In the genomic region with DNA sequence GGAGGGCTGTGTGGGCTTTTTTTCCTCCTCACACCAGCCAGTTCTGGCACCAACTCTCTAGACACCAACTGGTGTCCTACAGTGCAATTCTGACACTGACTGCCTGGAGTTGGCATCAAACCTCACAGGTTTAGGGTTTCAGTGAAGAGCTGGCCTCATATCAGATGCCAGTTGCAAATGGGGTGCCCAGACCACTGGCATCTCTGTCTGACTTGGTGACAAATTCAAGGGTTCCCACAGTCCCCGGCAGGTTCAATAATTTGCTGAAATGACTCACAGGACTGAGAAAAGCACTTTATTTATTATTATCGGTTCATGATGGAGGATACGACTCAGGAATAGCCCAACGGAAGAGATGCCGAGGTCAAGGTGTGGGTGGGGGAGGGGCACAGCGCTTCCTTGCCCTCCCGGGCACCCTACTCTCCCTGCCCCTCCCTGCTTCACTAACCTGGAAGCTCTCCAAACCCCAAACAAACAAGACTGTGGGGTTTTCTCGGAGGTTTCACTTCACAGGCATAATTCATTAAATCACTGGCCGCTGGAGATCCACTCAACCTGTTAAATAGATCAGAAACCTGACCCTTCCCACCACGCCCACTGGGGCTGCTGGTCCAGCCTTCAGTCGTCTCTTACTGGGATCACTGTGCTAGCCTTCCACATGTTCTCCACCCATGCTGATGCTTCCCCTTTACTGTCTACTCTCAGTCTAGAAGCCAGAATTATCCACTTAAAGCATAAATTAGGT, we compare ENCODE assay signal across 8 cellular contexts. TPM values are rescaled to one million over a fixed set of nuclear protein-coding genes. Genes with fewer than 3 reads are reported as not detected.
DNase-seq lines count a peak whose midpoint lies in the region; ATAC-seq and TF ChIP-seq lines count a peak whose summit lies in the region.

No MANE protein-coding gene starts in this region.

- H2AK5ac ChIP-seq in IMR-90 (ENCODE audit: low read depth, low read length): peak overlapping the region; percentile 85

- H3K27ac Mint-ChIP-seq in CD4-positive, alpha-beta T cell: peak overlapping the region; percentile 98
- H3K27ac Mint-ChIP-seq in activated T-helper 1 cell treated with anti-CD3 and anti-CD28 coated beads, Interleukin-12 subunit alpha, Interleukin-12 subunit beta, Interleukin-2, Interleukin-4 antibody, amounts not matched to agents 30 ng/mL and 10 ng/mL and 1 ng/mL, durations not matched to agents 14 hours and 24 hours and 36 hours: peak overlapping the region; percentile 16
- H3K27ac Mint-ChIP-seq in memory B cell: peak overlapping the region; percentile 99

- TF ChIP-seq POLR2A in IMR-90 (IDR thresholded peaks at IDR 0.05; ENCODE audit: low read depth, low read length): no peak

- no peaks in the 10 kb centered on the region for H3K27me3 ChIP-seq in CD4-positive, alpha-beta T cell (ENCODE audit: control insufficient read depth, insufficient read depth, low read length)
- no peaks in the 10 kb centered on the region for H3K27me3 ChIP-seq in IMR-90 (ENCODE audit: control insufficient read depth, insufficient read depth, low read length)

- H3K9me3 ChIP-seq in CD4-positive, alpha-beta T cell (ENCODE audit: control insufficient read depth, low read length): no peaks in the 10 kb centered on the region
- H3K9me3 ChIP-seq in IMR-90 (ENCODE audit: control insufficient read depth, insufficient read depth, low read length): no peaks in the 10 kb centered on the region

- H3K4me1 ChIP-seq in IMR-90 (ENCODE audit: control insufficient read depth, insufficient read depth, low read length): peaks cover 20% of the 10 kb centered on the region

- H3K9ac ChIP-seq in IMR-90 (ENCODE audit: low read depth, low read length): no peak overlapping the region

- peak overlapping the region; percentile 51; the same call in 1 of the 2 replicates for H4K5ac ChIP-seq in IMR-90 (ENCODE audit: low read depth, low read length)

- peaks cover 16% of the 10 kb centered on the region for H3K9me1 ChIP-seq in IMR-90 (ENCODE audit: insufficient read depth, low read length)

- H3K9me3 Mint-ChIP-seq in CD4-positive, alpha-beta T cell: no peaks in the 10 kb centered on the region
- no peaks in the 10 kb centered on the region for H3K9me3 Mint-ChIP-seq in activated T-helper 1 cell treated with anti-CD3 and anti-CD28 coated beads, Interleukin-12 subunit alpha, Interleukin-12 subunit beta, Interleukin-2, Interleukin-4 antibody, amounts not matched to agents 30 ng/mL and 10 ng/mL and 1 ng/mL, durations not matched to agents 14 hours and 24 hours and 36 hours
- no peaks in the 10 kb centered on the region for H3K9me3 Mint-ChIP-seq in memory B cell

- H3K4me1 Mint-ChIP-seq in CD4-positive, alpha-beta T cell (ENCODE audit: low read depth): peaks cover 61% of the 10 kb centered on the region
- peaks cover 36% of the 10 kb centered on the region for H3K4me1 Mint-ChIP-seq in activated T-helper 1 cell treated with anti-CD3 and anti-CD28 coated beads, Interleukin-12 subunit alpha, Interleukin-12 subunit beta, Interleukin-2, Interleukin-4 antibody, amounts not matched to agents 30 ng/mL and 10 ng/mL and 1 ng/mL, durations not matched to agents 14 hours and 24 hours and 36 hours (ENCODE audit: low read depth)
- peaks cover 30% of the 10 kb centered on the region for H3K4me1 Mint-ChIP-seq in memory B cell

- WGBS in IMR-90 (ENCODE audit: extremely low coverage in 2 of 2, insufficient read length in 1 of 2), 2 experiments: 67% methylated on average over 2 of the region's 11 CpGs; no CpG with 5 or more reads in 1 of the 2 experiments

- peak in 1 of 10 experiments; percentile 7 for DNase-seq in CD4-positive, alpha-beta T cell
- DNase-seq in IMR-90 (peak; percentile 31), memory B cell (ENCODE audit: low spot score in 2 of 2) (no peak), Ammon's horn (ENCODE audit: low spot score) (no peak), nucleus accumbens (lab: John Stamatoyannopoulos, UW) (no peak), medulla oblongata (ENCODE audit: extremely low spot score) (no peak)
- DNase-seq in activated T-helper 1 cell treated with anti-CD3 and anti-CD28 coated beads, Interleukin-12 subunit alpha, Interleukin-12 subunit beta, Interleukin-2, Interleukin-4 antibody, amounts not matched to agents 30 ng/mL and 10 ng/mL and 1 ng/mL, durations not matched to agents 14 hours and 24 hours and 36 hours (ENCODE audit: low spot score): no peak

- peaks cover 6% of the 10 kb centered on the region; the same call in 1 of the 2 replicates for H3K36me3 ChIP-seq in IMR-90 (ENCODE audit: control insufficient read depth, insufficient read depth, low read length)

- dilution Hi-C loops in IMR-90 (cut with HindIII; ENCODE audit: low sequenced_read_pairs, unreplicated experiment): no loop called here

- peak overlapping the region; percentile 96 for H3K4ac ChIP-seq in IMR-90 (ENCODE audit: low read depth, low read length)

- peak overlapping the region; percentile 95 for H2BK120ac ChIP-seq in IMR-90 (ENCODE audit: low read depth, low read length)

- in situ Hi-C loops in IMR-90 (cut with MboI; ENCODE audit: low sequenced_read_pairs): loop anchor here (5.0 kb wide), 1 partner anchor 836 kb away; no protein-coding TSS in a partner anchor

- H2AK9ac ChIP-seq in IMR-90 (replicated peaks; ENCODE audit: low read depth, low read length, poor library complexity): peak overlapping the region; percentile 6

- H3K56ac ChIP-seq in IMR-90 (ENCODE audit: extremely low read depth, insufficient read depth, low read length): no peak overlapping the region

- H3K27ac ChIP-seq in CD4-positive, alpha-beta T cell (ENCODE audit: low read depth, low read length): peak overlapping the region; percentile 92
- peak overlapping the region; percentile 92 for H3K27ac ChIP-seq in IMR-90 (ENCODE audit: insufficient read depth, low read length)

- peak overlapping the region; percentile 97; the same call in 1 of the 2 replicates for H4K91ac ChIP-seq in IMR-90 (ENCODE audit: insufficient read depth, low read depth, low read length)

- no peak for TF ChIP-seq RAD21 in IMR-90 (IDR thresholded peaks at IDR 0.05; ENCODE audit: low read length)

- no peak for ATAC-seq in CD4-positive, alpha-beta T cell (ENCODE audit: poor library complexity)
- ATAC-seq in IMR-90 (ENCODE audit: low read depth) (no peak), memory B cell (ENCODE audit: low read depth) (no peak), GM18519 (IDR thresholded peaks at IDR 0.05; ENCODE audit: low FRiP score, unreplicated experiment) (no peak)

- H4K8ac ChIP-seq in IMR-90 (ENCODE audit: low read depth in 2 of 2, low read length in 2 of 2): peak overlapping the region; percentile 96

- H3K23ac ChIP-seq in IMR-90 (ENCODE audit: low read depth, low read length): no peak overlapping the region

- H3K14ac ChIP-seq in IMR-90 (replicated peaks; ENCODE audit: low read depth, low read length): peak overlapping the region; percentile 48

- no peaks in the 10 kb centered on the region for H3K27me3 Mint-ChIP-seq in CD4-positive, alpha-beta T cell
- H3K27me3 Mint-ChIP-seq in activated T-helper 1 cell treated with anti-CD3 and anti-CD28 coated beads, Interleukin-12 subunit alpha, Interleukin-12 subunit beta, Interleukin-2, Interleukin-4 antibody, amounts not matched to agents 30 ng/mL and 10 ng/mL and 1 ng/mL, durations not matched to agents 14 hours and 24 hours and 36 hours (ENCODE audit: insufficient read depth): peaks cover 4% of the 10 kb centered on the region
- peaks cover 1% of the 10 kb centered on the region for H3K27me3 Mint-ChIP-seq in memory B cell

- peak overlapping the region; percentile 73 for H3K4me3 Mint-ChIP-seq in CD4-positive, alpha-beta T cell
- no peak overlapping the region for H3K4me3 Mint-ChIP-seq in activated T-helper 1 cell treated with anti-CD3 and anti-CD28 coated beads, Interleukin-12 subunit alpha, Interleukin-12 subunit beta, Interleukin-2, Interleukin-4 antibody, amounts not matched to agents 30 ng/mL and 10 ng/mL and 1 ng/mL, durations not matched to agents 14 hours and 24 hours and 36 hours
- H3K4me3 Mint-ChIP-seq in memory B cell: no peak overlapping the region

- POLR2A ChIA-PET in CD4-positive, alpha-beta T cell (lab: Charles Lee): no interaction called here
- POLR2A ChIA-PET in IMR-90 (lab: Charles Lee; ENCODE audit: unreplicated experiment): no interaction called here

- CTCF ChIA-PET in CD4-positive, alpha-beta T cell (lab: Charles Lee): no interaction called here
- CTCF ChIA-PET in IMR-90 (lab: Yijun Ruan, JAX): interaction anchor here (0.6 to 1.1 kb wide), 3 partner anchors 827 to 1062 kb away, joined by 3 to 4 read pairs (median 3); no protein-coding TSS in a partner anchor

- no peak overlapping the region for H3K4me3 ChIP-seq in IMR-90 (ENCODE audit: insufficient read depth, low read depth, low read length)

- TF ChIP-seq CTCF in CD4-positive, alpha-beta T cell (IDR thresholded peaks at IDR 0.05): no peak
- no peak for TF ChIP-seq CTCF in IMR-90 (conservative IDR thresholded peaks at IDR 0.05; ENCODE audit: low read depth, low read length)

- H2BK5ac ChIP-seq in IMR-90 (ENCODE audit: low read depth, low read length, poor library complexity, severe bottlenecking): peak overlapping the region; percentile 92

- H4K20me1 ChIP-seq in IMR-90 (ENCODE audit: insufficient read depth, low read length): no peaks in the 10 kb centered on the region

- intact Hi-C loops in CD4-positive, alpha-beta T cell (cut with DNase I, micrococcal nuclease): loop anchor here in 1 of 2 experiments (5.0 to 10.0 kb wide), 2 partner anchors 1256 to 1419 kb away; no protein-coding TSS in a partner anchor
- intact Hi-C loops in IMR-90 (cut with micrococcal nuclease): loop anchor here (2.0 to 10.0 kb wide), 3 partner anchors 85 to 1259 kb away; a partner anchor contains a TSS
- intact Hi-C loops in activated T-helper 1 cell treated with anti-CD3 and anti-CD28 coated beads, Interleukin-12 subunit alpha, Interleukin-12 subunit beta, Interleukin-2, Interleukin-4 antibody, amounts not matched to agents 30 ng/mL and 10 ng/mL and 1 ng/mL, durations not matched to agents 14 hours and 24 hours and 36 hours (cut with micrococcal nuclease): loop anchor here (2.0 to 10.0 kb wide), 2 partner anchors 59 to 1169 kb away; a partner anchor contains a TSS

- peak overlapping the region; percentile 51 for H2AFZ ChIP-seq in IMR-90 (replicated peaks; ENCODE audit: low read length, poor library complexity)

- peaks cover 21 to 25% of the 10 kb centered on the region in 2 experiments; a peak in 3 of 4 replicates for H3K79me1 ChIP-seq in IMR-90 (ENCODE audit: low read depth in 1 of 2, low read length in 2 of 2)

- H3K36me3 Mint-ChIP-seq in CD4-positive, alpha-beta T cell (ENCODE audit: low read depth): peaks cover 35% of the 10 kb centered on the region
- H3K36me3 Mint-ChIP-seq in activated T-helper 1 cell treated with anti-CD3 and anti-CD28 coated beads, Interleukin-12 subunit alpha, Interleukin-12 subunit beta, Interleukin-2, Interleukin-4 antibody, amounts not matched to agents 30 ng/mL and 10 ng/mL and 1 ng/mL, durations not matched to agents 14 hours and 24 hours and 36 hours (ENCODE audit: low read depth): peaks cover 16% of the 10 kb centered on the region
- H3K36me3 Mint-ChIP-seq in memory B cell: peaks cover 6% of the 10 kb centered on the region

- H3K4me2 ChIP-seq in IMR-90 (ENCODE audit: low read depth, low read length): no peak overlapping the region; the same call in 1 of the 2 replicates

- no TSS peak for BruUV-seq in IMR-90 (replicated peaks; lab: Mats Ljungman, UMichigan)

- peak overlapping the region; percentile 86 for H2BK20ac ChIP-seq in IMR-90 (ENCODE audit: low read depth, low read length)

- peak overlapping the region; percentile 57; the same call in 2 of the 3 replicates for H2BK15ac ChIP-seq in IMR-90 (ENCODE audit: low read depth, low read length)

- H3K18ac ChIP-seq in IMR-90 (ENCODE audit: low read depth, low read length): peak overlapping the region; percentile 21; the same call in 1 of the 2 replicates

RNA-seq across cellular contexts. Expression of a gene that starts 1.7 kb away (rescaled TPM):
- 100 to 1,000 TPM; 254 to 258 TPM for total RNA-seq in CD4-positive, alpha-beta T cell
- total RNA-seq in IMR-90 (2012; rRNA removed): 134 and 172 TPM in 2 replicates
- polyA plus RNA-seq in IMR-90 (2012; rRNA removed): 340 and 376 TPM in 2 replicates
- polyA plus RNA-seq in IMR-90 (2012; cell fraction: cytosol; rRNA removed): 386 and 499 TPM in 2 replicates
- polyA plus RNA-seq in IMR-90 (2012; cell fraction: nucleus; rRNA removed; ENCODE audit: low replicate concordance): 355 and 449 TPM in 2 replicates
- total RNA-seq in activated T-helper 1 cell treated with anti-CD3 and anti-CD28 coated beads, Interleukin-12 subunit alpha, Interleukin-12 subunit beta, Interleukin-2, Interleukin-4 antibody, amounts not matched to agents 30 ng/mL and 10 ng/mL and 1 ng/mL, durations not matched to agents 14 hours and 24 hours and 36 hours: 26.0 and 29.6 TPM in 2 replicates

Comparison
In these comparisons a context has a peak if more than half of its experiments do, and no peak if none do; other contexts are left out.
1. H3K27ac Mint-ChIP-seq: peak in every context shown above with its lines; median percentile 99 in memory B cell; 98 in CD4-positive, alpha-beta T cell; 16 in activated T-helper 1 cell treated with anti-CD3 and anti-CD28 coated beads, Interleukin-12 subunit alpha, Interleukin-12 subunit beta, Interleukin-2, Interleukin-4 antibody, amounts not matched to agents 30 ng/mL and 10 ng/mL and 1 ng/mL, durations not matched to agents 14 hours and 24 hours and 36 hours.